25 cellular contexts compared by ENCODE assay signal in the genomic region with DNA sequence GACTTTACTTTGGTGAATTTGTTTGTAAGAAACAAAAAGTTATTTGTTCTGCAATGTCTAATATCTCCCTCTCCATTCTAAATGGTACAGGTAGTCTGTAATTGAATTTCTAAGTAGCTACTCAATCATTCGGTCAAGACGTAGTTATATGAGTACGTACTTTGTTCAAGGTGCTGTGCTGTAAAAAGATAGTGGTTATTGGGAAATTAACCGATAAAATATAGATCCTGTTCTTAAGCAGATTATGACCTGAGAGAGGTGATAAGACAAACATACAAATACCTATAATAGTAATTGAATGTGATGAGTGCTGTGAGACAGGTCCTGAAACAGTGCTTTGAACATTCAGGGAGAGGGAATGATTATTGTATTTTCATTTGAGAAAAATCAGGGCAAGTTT.
"Had no signal": no experiment of that assay in that cellular context is flagged by ENCODE, and none has a peak within 500 bp of the region (broad histone marks: within the 10 kb centered on the region; RNA-seq: fewer than 3 reads in every experiment).

No MANE protein-coding gene starts in this region.

- H3K36me3 Mint-ChIP-seq: mesothelial cell of epicardium, naive B cell had no signal

- H3K36me3 ChIP-seq: esophagus squamous epithelium, gastrocnemius medialis, heart left ventricle, left lung, lower lobe of right lung had no signal

- DNase-seq: dermis blood vessel endothelial cell; dorsolateral prefrontal cortex; effector CD4-positive, alpha-beta T cell; effector memory CD4-positive, alpha-beta T cell; endodermal cell; esophagus squamous epithelium; foreskin fibroblast; foreskin melanocyte; gastrocnemius medialis; heart left ventricle; hippocampal formation; left cardiac atrium; left lung; left ventricle myocardium superior; lower lobe of right lung; mesenchymal stem cell; mucosa of descending colon; naive B cell had no signal

- H3K27ac ChIP-seq: coronary artery, epithelial cell of prostate, esophagus squamous epithelium, heart left ventricle, left lung, lower lobe of right lung had no signal

- H3K27ac Mint-ChIP-seq: endodermal cell, mesothelial cell of epicardium, naive B cell had no signal

- ATAC-seq: esophagus mucosa, gastrocnemius medialis, heart left ventricle, left cardiac atrium, left lung, left ventricle myocardium superior, lower lobe of right lung, mucosa of descending colon had no signal

- H3K4me3 ChIP-seq: coronary artery, dorsolateral prefrontal cortex, esophagus squamous epithelium, heart left ventricle, left lung, lower lobe of right lung, mucosa of descending colon had no signal

- H3K27me3 Mint-ChIP-seq: naive B cell had no signal

- H3K27me3 ChIP-seq: dorsolateral prefrontal cortex, esophagus squamous epithelium, gastrocnemius medialis, heart left ventricle, left lung had no signal

- FAIRE-seq: colon, endometrium, keratinocyte had no signal

- H3K9me3 ChIP-seq: esophagus squamous epithelium, gastrocnemius medialis, heart left ventricle, left lung, lower lobe of right lung, mucosa of descending colon had no signal

- H3K4me3 Mint-ChIP-seq: endodermal cell, mesothelial cell of epicardium, naive B cell had no signal
